11 cellular contexts compared by ENCODE assay signal in genomic region chr2:106195456-106195855, GRCh38. TPM values are rescaled to one million over a fixed set of nuclear protein-coding genes. Genes with fewer than 3 reads are reported as not detected.
A peak's percentile ranks its signal among the peaks of the same experiment; 100 is the strongest.
DNase-seq lines count a peak whose midpoint lies in the region; ATAC-seq and TF ChIP-seq lines count a peak whose summit lies in the region.
"Had no signal": no experiment of that assay in that cellular context is flagged by ENCODE, and none has a peak within 500 bp of the region (broad histone marks: within the 10 kb centered on the region; RNA-seq: fewer than 3 reads in every experiment).

No MANE protein-coding gene starts in this region.

- peaks cover 25% of the 10 kb centered on the region for H3K4me1 ChIP-seq in PC-3 (ENCODE audit: insufficient read depth, low read length)
- H3K4me1 ChIP-seq in right atrium auricular region, result peaks cover 0 to 18% of the 10 kb centered on the region in 2 donors

- TF ChIP-seq CTCF in PC-3 (conservative IDR thresholded peaks at IDR 0.05; ENCODE audit: low read depth, low read length) (no peak), endothelial cell (IDR thresholded peaks at IDR 0.05; ENCODE audit: unreplicated experiment) (no peak), right atrium auricular region (IDR thresholded peaks at IDR 0.05) (no peak)

- peaks cover 5% of the 10 kb centered on the region; the same call in 1 of the 2 replicates for H4K20me1 ChIP-seq in PC-3 (ENCODE audit: low read length)

- H3K9ac ChIP-seq in PC-3 (ENCODE audit: low read length), result no peak overlapping the region

- H3K79me2 ChIP-seq in PC-3 (ENCODE audit: low read length), result peaks cover 35% of the 10 kb centered on the region

- H3K27ac ChIP-seq in PC-3 (ENCODE audit: low read length) (no peak overlapping the region), right atrium auricular region (no peak overlapping the region)

- no peak overlapping the region for H3K4me3 ChIP-seq in PC-3 (ENCODE audit: low read length)
- peak overlapping the region in 1 of 2 donors; percentile 77 for H3K4me3 ChIP-seq in right atrium auricular region
- H3K4me3 ChIP-seq: mucosa of descending colon had no signal

- H3K9me3 ChIP-seq in PC-3 (ENCODE audit: low read length) (no peaks in the 10 kb centered on the region), right atrium auricular region (no peaks in the 10 kb centered on the region)
- H3K9me3 ChIP-seq: mucosa of descending colon had no signal

- H3K4me3 Mint-ChIP-seq in activated naive CD4-positive, alpha-beta T cell treated with anti-CD3 and anti-CD28 coated beads, Interleukin-2, amount 10 ng/mL, durations not matched to agents 7 days and 5 days, result peak overlapping the region; percentile 84
- peak overlapping the region; percentile 84 for H3K4me3 Mint-ChIP-seq in endothelial cell (ENCODE audit: unreplicated experiment)
- H3K4me3 Mint-ChIP-seq in stimulated activated effector memory CD8-positive, alpha-beta T cell treated with anti-CD3 and anti-CD28 coated beads, Interleukin-12 subunit alpha, Interleukin-12 subunit beta, amount 100 ng/mL, for 72 hours, result peak overlapping the region; percentile 70

- BruUV-seq in PC-3 (replicated peaks; lab: Mats Ljungman, UMichigan), result no TSS peak

- no peaks in the 10 kb centered on the region for H3K36me3 ChIP-seq in PC-3 (ENCODE audit: low read depth, low read length)
- H3K36me3 ChIP-seq in right atrium auricular region, result no peaks in the 10 kb centered on the region

- H3K36me3 Mint-ChIP-seq in activated naive CD4-positive, alpha-beta T cell treated with anti-CD3 and anti-CD28 coated beads, Interleukin-2, amount 10 ng/mL, durations not matched to agents 7 days and 5 days, result peaks cover 12% of the 10 kb centered on the region
- H3K36me3 Mint-ChIP-seq in endothelial cell (ENCODE audit: low read depth, unreplicated experiment), result no peaks in the 10 kb centered on the region
- H3K36me3 Mint-ChIP-seq in stimulated activated effector memory CD8-positive, alpha-beta T cell treated with anti-CD3 and anti-CD28 coated beads, Interleukin-12 subunit alpha, Interleukin-12 subunit beta, amount 100 ng/mL, for 72 hours, result peaks cover 11% of the 10 kb centered on the region

- POLR2A ChIA-PET in PC-3 (lab: Charles Lee; ENCODE audit: unreplicated experiment), result no interaction called here

- H3K4me2 ChIP-seq in PC-3 (ENCODE audit: low read length), result peak overlapping the region; percentile 85; the same call in 1 of the 2 replicates

- peaks cover 31% of the 10 kb centered on the region for H3K4me1 Mint-ChIP-seq in activated naive CD4-positive, alpha-beta T cell treated with anti-CD3 and anti-CD28 coated beads, Interleukin-2, amount 10 ng/mL, durations not matched to agents 7 days and 5 days
- H3K4me1 Mint-ChIP-seq in endothelial cell (ENCODE audit: unreplicated experiment), result peaks cover 21% of the 10 kb centered on the region
- H3K4me1 Mint-ChIP-seq in stimulated activated effector memory CD8-positive, alpha-beta T cell treated with anti-CD3 and anti-CD28 coated beads, Interleukin-12 subunit alpha, Interleukin-12 subunit beta, amount 100 ng/mL, for 72 hours, result peaks cover 30% of the 10 kb centered on the region

- ATAC-seq in PC-3, result no peak
- no peak for ATAC-seq in stimulated activated effector memory CD8-positive, alpha-beta T cell treated with anti-CD3 and anti-CD28 coated beads, Interleukin-12 subunit alpha, Interleukin-12 subunit beta, amount 100 ng/mL, for 72 hours
- ATAC-seq: mucosa of descending colon had no signal

- H3K27me3 ChIP-seq in PC-3 (ENCODE audit: low read length), result no peaks in the 10 kb centered on the region
- no peaks in the 10 kb centered on the region for H3K27me3 ChIP-seq in right atrium auricular region

- CTCF ChIA-PET in activated naive CD4-positive, alpha-beta T cell treated with anti-CD3 and anti-CD28 coated beads, Interleukin-2, amount 10 ng/mL, durations not matched to agents 7 days and 5 days (lab: Charles Lee), result interaction anchor here (1.2 kb wide), 1 partner anchor 88 kb away, joined by 3 read pairs; no protein-coding TSS in a partner anchor
- CTCF ChIA-PET in PC-3 (lab: Charles Lee), result interaction anchor here (0.6 kb wide), 1 partner anchor 1349 kb away, joined by 4 read pairs; no protein-coding TSS in a partner anchor

- no peaks in the 10 kb centered on the region for H3K9me3 Mint-ChIP-seq in activated naive CD4-positive, alpha-beta T cell treated with anti-CD3 and anti-CD28 coated beads, Interleukin-2, amount 10 ng/mL, durations not matched to agents 7 days and 5 days
- no peaks in the 10 kb centered on the region for H3K9me3 Mint-ChIP-seq in endothelial cell (ENCODE audit: unreplicated experiment)
- no peaks in the 10 kb centered on the region for H3K9me3 Mint-ChIP-seq in stimulated activated effector memory CD8-positive, alpha-beta T cell treated with anti-CD3 and anti-CD28 coated beads, Interleukin-12 subunit alpha, Interleukin-12 subunit beta, amount 100 ng/mL, for 72 hours

- H2AFZ ChIP-seq in PC-3 (ENCODE audit: low read length), result peak overlapping the region; percentile 88; the same call in 1 of the 2 replicates

- H3K27me3 Mint-ChIP-seq in activated naive CD4-positive, alpha-beta T cell treated with anti-CD3 and anti-CD28 coated beads, Interleukin-2, amount 10 ng/mL, durations not matched to agents 7 days and 5 days, result peaks cover 11% of the 10 kb centered on the region
- peaks cover 6% of the 10 kb centered on the region for H3K27me3 Mint-ChIP-seq in endothelial cell (ENCODE audit: unreplicated experiment)

- DNase-seq in activated naive CD4-positive, alpha-beta T cell treated with anti-CD3 and anti-CD28 coated beads, Interleukin-2, amount 10 ng/mL, durations not matched to agents 7 days and 5 days, result no peak
- no peak for DNase-seq in activated naive CD4-positive, alpha-beta T cell (lab: John Stamatoyannopoulos, UW)
- DNase-seq in PC-3 (no peak), endothelial cell (ENCODE audit: low spot score) (no peak), amygdala (lab: John Stamatoyannopoulos, UW) (no peak), NCI-H1105 treated with DMSO at 0.1 percent for 48 hours (lab: John Stamatoyannopoulos, UW) (no peak), right atrium auricular region (ENCODE audit: low spot score) (no peak)
- DNase-seq in stimulated activated effector memory CD8-positive, alpha-beta T cell treated with anti-CD3 and anti-CD28 coated beads, Interleukin-12 subunit alpha, Interleukin-12 subunit beta, amount 100 ng/mL, for 72 hours (ENCODE audit: low spot score in 2 of 2), result no peak
- DNase-seq: foreskin fibroblast, mucosa of descending colon, OCI-M1 had no signal

- H3K9me2 ChIP-seq in PC-3 (replicated peaks; ENCODE audit: low read length), result no peaks in the 10 kb centered on the region

- no peaks in the 10 kb centered on the region for H3F3A ChIP-seq in PC-3 (ENCODE audit: low read length, unreplicated experiment)

- intact Hi-C loops in PC-3 (cut with micrococcal nuclease), result loop anchor here (2.0 kb wide), 1 partner anchor 91 kb away; no protein-coding TSS in a partner anchor

- no peak overlapping the region for H3K27ac Mint-ChIP-seq in activated naive CD4-positive, alpha-beta T cell treated with anti-CD3 and anti-CD28 coated beads, Interleukin-2, amount 10 ng/mL, durations not matched to agents 7 days and 5 days
- H3K27ac Mint-ChIP-seq in endothelial cell (ENCODE audit: unreplicated experiment), result no peak overlapping the region
- no peak overlapping the region for H3K27ac Mint-ChIP-seq in stimulated activated effector memory CD8-positive, alpha-beta T cell treated with anti-CD3 and anti-CD28 coated beads, Interleukin-12 subunit alpha, Interleukin-12 subunit beta, amount 100 ng/mL, for 72 hours

RNA-seq across cellular contexts. Expression of gene UXS1, which starts 1.4 kb away (rescaled TPM):
- total RNA-seq in PC-3 (2014; rRNA removed), result 45.8 and 49.1 TPM in 2 replicates
- 60.4 TPM for total RNA-seq in endothelial cell (ENCODE audit: unreplicated experiment)
- total RNA-seq in right atrium auricular region, result 10 to 100 TPM; 25.0 to 33.5 TPM
